In genomic region chr14:30584058-30584630, GRCh38 we compare ENCODE assay signal across 20 cellular contexts.
"Had no signal": no experiment of that assay in that cellular context is flagged by ENCODE, and none has a peak within 500 bp of the region (broad histone marks: within the 10 kb centered on the region; RNA-seq: fewer than 3 reads in every experiment).

No MANE protein-coding gene starts in this region.

- FAIRE-seq: endothelial cell of umbilical vein, kidney had no signal

- H3K27ac ChIP-seq: colonic mucosa, left ventricle myocardium inferior, lower lobe of right lung, sigmoid colon, skin epidermis, stomach, thoracic aorta, transverse colon had no signal

- H3K36me3 ChIP-seq: colonic mucosa had no signal

- H3K9me3 ChIP-seq: colonic mucosa, thoracic aorta, transverse colon had no signal

- DNase-seq: colonic mucosa; dermis blood vessel endothelial cell; erythroblast; immature natural killer cell; kidney; left cardiac atrium; left ventricle myocardium inferior; lower lobe of right lung; natural killer cell; posterior cingulate gyrus; sigmoid colon; stimulated activated CD4-positive, alpha-beta T cell treated with anti-CD3 and anti-CD28 coated beads, Interleukin-2, amount 100 ng/mL, for 24 hours; stimulated activated CD4-positive, alpha-beta T cell treated with anti-CD3 and anti-CD28 coated beads, Interleukin-4, amount 100 ng/mL, for 4 hours; stimulated activated naive CD4-positive, alpha-beta T cell; stomach; substantia nigra; transverse colon had no signal

- H3K4me3 ChIP-seq: colonic mucosa, left ventricle myocardium inferior, lower lobe of right lung, sigmoid colon, skin epidermis, stomach, thoracic aorta, transverse colon had no signal

- H3K4me1 ChIP-seq: colonic mucosa, left ventricle myocardium inferior, lower lobe of right lung, stomach had no signal

- ATAC-seq: left cardiac atrium, lower lobe of right lung, natural killer cell had no signal

- H3K27me3 ChIP-seq: colonic mucosa, sigmoid colon, stomach, transverse colon had no signal
